8 cellular contexts compared by ENCODE assay signal in the genomic region with DNA sequence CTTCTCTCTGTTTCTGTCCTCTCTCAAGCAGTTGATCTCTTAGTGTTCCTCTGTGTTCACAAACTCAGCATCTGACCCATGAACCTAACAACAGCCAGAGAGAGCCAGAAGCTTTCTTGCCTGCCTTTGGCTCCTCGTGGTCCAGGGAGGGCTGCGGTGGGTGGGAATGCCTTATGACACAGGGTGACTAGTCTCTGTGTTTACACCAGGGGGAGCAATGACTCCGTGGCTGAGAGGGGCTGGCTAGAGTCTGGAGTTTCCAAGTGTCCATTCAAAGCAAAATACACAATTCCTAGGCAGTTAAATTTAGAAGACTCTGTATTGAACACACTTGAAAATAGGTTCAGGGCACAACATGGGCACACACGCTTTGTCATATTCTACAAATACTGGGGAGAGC.
DNase-seq lines count a peak whose midpoint lies in the region; ATAC-seq, FAIRE-seq and TF ChIP-seq lines count a peak whose summit lies in the region.

No MANE protein-coding gene starts in this region.

- DNase-seq in activated CD4-positive, alpha-beta T cell treated with anti-CD3 and anti-CD28 coated beads, Interleukin-2, amount 10 ng/mL, durations not matched to agents 24 days and 14 days, result no peak
- no peak for DNase-seq in activated CD4-positive, alpha-beta T cell treated with anti-CD3 and anti-CD28 coated beads, Interleukin-2, amount 10 ng/mL, durations not matched to agents 7 days and 5 days
- DNase-seq in T1000 (lab: John Stamatoyannopoulos, UW) (peak; percentile 22), cardiac muscle cell (ENCODE audit: low read depth in 1 of 2, low spot score in 1 of 2) (peak; percentile 35 to 57), retinal pigment epithelial cell (ENCODE audit: low read depth) (no peak), HTR-8/SVneo (ENCODE audit: insufficient read length, low spot score) (no peak), SIG-M5 treated with dmso at 0.1 percent for 504 hours (lab: John Stamatoyannopoulos, UW; ENCODE audit: unreplicated experiment) (no peak)

- no peak overlapping the region for H3K27ac ChIP-seq in cardiac muscle cell

- peak; percentile 58 for TF ChIP-seq CTCF in cardiac muscle cell (IDR thresholded peaks at IDR 0.05; ENCODE audit: low read depth, low read length)
- peak; percentile 61 for TF ChIP-seq CTCF in retinal pigment epithelial cell (conservative IDR thresholded peaks at IDR 0.05; ENCODE audit: low read depth, low read length)

- H3K4me3 Mint-ChIP-seq in activated CD4-positive, alpha-beta T cell treated with anti-CD3 and anti-CD28 coated beads, Interleukin-2, amount 10 ng/mL, durations not matched to agents 24 days and 14 days, result no peak overlapping the region
- H3K4me3 Mint-ChIP-seq in activated CD4-positive, alpha-beta T cell treated with anti-CD3 and anti-CD28 coated beads, Interleukin-2, amount 10 ng/mL, durations not matched to agents 7 days and 5 days, result no peak overlapping the region

- H3K36me3 ChIP-seq in cardiac muscle cell, result no peaks in the 10 kb centered on the region

- H3K9me3 Mint-ChIP-seq in activated CD4-positive, alpha-beta T cell treated with anti-CD3 and anti-CD28 coated beads, Interleukin-2, amount 10 ng/mL, durations not matched to agents 24 days and 14 days, result no peaks in the 10 kb centered on the region
- no peaks in the 10 kb centered on the region for H3K9me3 Mint-ChIP-seq in activated CD4-positive, alpha-beta T cell treated with anti-CD3 and anti-CD28 coated beads, Interleukin-2, amount 10 ng/mL, durations not matched to agents 7 days and 5 days

- FAIRE-seq in HTR-8/SVneo (lab: Jason Lieb, UNC), result no peak

- H3K4me3 ChIP-seq in cardiac muscle cell (no peak overlapping the region), retinal pigment epithelial cell (ENCODE audit: low read length) (no peak overlapping the region)

- ATAC-seq in HG03139 (IDR thresholded peaks at IDR 0.05; ENCODE audit: unreplicated experiment), result peak; percentile 68

- no peaks in the 10 kb centered on the region for H3K36me3 Mint-ChIP-seq in activated CD4-positive, alpha-beta T cell treated with anti-CD3 and anti-CD28 coated beads, Interleukin-2, amount 10 ng/mL, durations not matched to agents 24 days and 14 days (ENCODE audit: low read depth)
- H3K36me3 Mint-ChIP-seq in activated CD4-positive, alpha-beta T cell treated with anti-CD3 and anti-CD28 coated beads, Interleukin-2, amount 10 ng/mL, durations not matched to agents 7 days and 5 days (ENCODE audit: low read depth), result no peaks in the 10 kb centered on the region

- H3K27me3 ChIP-seq in cardiac muscle cell, result no peaks in the 10 kb centered on the region

- intact Hi-C loops in activated CD4-positive, alpha-beta T cell treated with anti-CD3 and anti-CD28 coated beads, Interleukin-2, amount 10 ng/mL, durations not matched to agents 24 days and 14 days (cut with micrococcal nuclease), result no loop called here

- CTCF ChIA-PET in activated CD4-positive, alpha-beta T cell treated with anti-CD3 and anti-CD28 coated beads, Interleukin-2, amount 10 ng/mL, durations not matched to agents 7 days and 5 days (lab: Charles Lee), result no interaction called here

- H3K4me1 Mint-ChIP-seq in activated CD4-positive, alpha-beta T cell treated with anti-CD3 and anti-CD28 coated beads, Interleukin-2, amount 10 ng/mL, durations not matched to agents 24 days and 14 days, result no peaks in the 10 kb centered on the region
- no peaks in the 10 kb centered on the region for H3K4me1 Mint-ChIP-seq in activated CD4-positive, alpha-beta T cell treated with anti-CD3 and anti-CD28 coated beads, Interleukin-2, amount 10 ng/mL, durations not matched to agents 7 days and 5 days

- H3K27ac Mint-ChIP-seq in activated CD4-positive, alpha-beta T cell treated with anti-CD3 and anti-CD28 coated beads, Interleukin-2, amount 10 ng/mL, durations not matched to agents 24 days and 14 days, result peak overlapping the region; percentile 48
- no peak overlapping the region for H3K27ac Mint-ChIP-seq in activated CD4-positive, alpha-beta T cell treated with anti-CD3 and anti-CD28 coated beads, Interleukin-2, amount 10 ng/mL, durations not matched to agents 7 days and 5 days

- no peaks in the 10 kb centered on the region for H3K9me3 ChIP-seq in cardiac muscle cell (ENCODE audit: low read depth)

- H3K4me1 ChIP-seq in cardiac muscle cell (ENCODE audit: low read depth), result no peaks in the 10 kb centered on the region

- peaks cover 2% of the 10 kb centered on the region for H3K27me3 Mint-ChIP-seq in activated CD4-positive, alpha-beta T cell treated with anti-CD3 and anti-CD28 coated beads, Interleukin-2, amount 10 ng/mL, durations not matched to agents 24 days and 14 days
- H3K27me3 Mint-ChIP-seq in activated CD4-positive, alpha-beta T cell treated with anti-CD3 and anti-CD28 coated beads, Interleukin-2, amount 10 ng/mL, durations not matched to agents 7 days and 5 days, result no peaks in the 10 kb centered on the region

- POLR2A ChIA-PET in activated CD4-positive, alpha-beta T cell treated with anti-CD3 and anti-CD28 coated beads, Interleukin-2, amount 10 ng/mL, durations not matched to agents 7 days and 5 days (lab: Charles Lee), result no interaction called here

Comparison
In these comparisons a context has a peak if more than half of its experiments do, and no peak if none do; other contexts are left out.
1. DNase-seq: peak in T1000 (single experiment) and cardiac muscle cell (2 of 2); none in activated CD4-positive, alpha-beta T cell treated with anti-CD3 and anti-CD28 coated beads, Interleukin-2, amount 10 ng/mL, durations not matched to agents 24 days and 14 days (single experiment), activated CD4-positive, alpha-beta T cell treated with anti-CD3 and anti-CD28 coated beads, Interleukin-2, amount 10 ng/mL, durations not matched to agents 7 days and 5 days (single experiment), retinal pigment epithelial cell (single experiment), HTR-8/SVneo (single experiment) and SIG-M5 treated with dmso at 0.1 percent for 504 hours (single experiment).